Comparison of ENCODE assay signal across 21 cellular contexts in the genomic region with DNA sequence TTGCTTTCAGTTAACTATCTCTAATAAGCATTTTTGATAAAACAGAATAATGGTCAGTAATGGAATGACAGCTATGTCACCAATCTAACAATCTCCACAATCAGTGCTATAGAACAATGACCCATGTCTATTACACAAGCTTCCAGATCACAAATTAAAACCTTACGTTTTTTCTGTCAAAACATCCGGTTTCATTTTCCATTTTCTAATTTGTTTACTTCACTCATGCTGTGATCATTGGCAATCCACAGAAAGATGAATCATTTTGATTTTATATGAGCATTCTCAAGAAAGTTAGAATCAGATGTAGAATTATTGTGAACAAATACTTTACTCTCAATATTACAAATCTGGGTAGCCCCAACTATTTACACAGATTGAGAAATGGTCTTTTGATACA.
DNase-seq lines count a peak whose midpoint lies in the region; ATAC-seq, FAIRE-seq and TF ChIP-seq lines count a peak whose summit lies in the region.
"Had no signal": no experiment of that assay in that cellular context is flagged by ENCODE, and none has a peak within 500 bp of the region (broad histone marks: within the 10 kb centered on the region; RNA-seq: fewer than 3 reads in every experiment).

No MANE protein-coding gene starts in this region.

- no TSS peak for BruUV-seq in PC-3 (replicated peaks; lab: Mats Ljungman, UMichigan)

- H4K20me1 ChIP-seq in SU-DHL-6 (ENCODE audit: low read depth, low read length) (no peaks in the 10 kb centered on the region), PC-3 (ENCODE audit: low read length) (no peaks in the 10 kb centered on the region)

- no peak for FAIRE-seq in HTR-8/SVneo (lab: Jason Lieb, UNC)
- FAIRE-seq: GM12878, GM18507 had no signal

- H3K36me3 ChIP-seq in ACC112 (ENCODE audit: insufficient read depth, low read length) (no peaks in the 10 kb centered on the region), SU-DHL-6 (ENCODE audit: low read length) (no peaks in the 10 kb centered on the region), PC-3 (ENCODE audit: low read depth, low read length) (no peaks in the 10 kb centered on the region)
- H3K36me3 ChIP-seq: HAP-1, MG63 had no signal

- DNase-seq in HCEC 1CT (peak; percentile 16), fibroblast of the conjunctiva (ENCODE audit: low read depth) (peak; percentile 9), PC-3 (no peak), HTR-8/SVneo (ENCODE audit: insufficient read length, low spot score) (no peak)
- DNase-seq in activated CD8-positive, alpha-beta memory T cell treated with anti-CD3 and anti-CD28 coated beads for 24 hours, result no peak
- DNase-seq: C1 segment of cervical spinal cord, MG63, NCI-H1105, NCI-H187 treated with DMSO at 0.1 percent for 48 hours, NCI-H446 treated with DMSO at 0.1 percent for 48 hours, NCI-H82, SIG-M5, SW 1271 had no signal

- CTCF ChIA-PET in PC-3 (lab: Charles Lee), result no interaction called here

- POLR2A ChIA-PET in PC-3 (lab: Charles Lee; ENCODE audit: unreplicated experiment), result no interaction called here

- H3K4me2 ChIP-seq in SU-DHL-6 (ENCODE audit: low read depth, low read length, poor library complexity, severe bottlenecking) (peak overlapping the region; percentile 3), PC-3 (ENCODE audit: low read length) (no peak overlapping the region)
- H3K4me2 ChIP-seq: KMS-11 had no signal

- H3K27me3 ChIP-seq in ACC112 (ENCODE audit: insufficient read depth, low read length) (no peaks in the 10 kb centered on the region), SU-DHL-6 (ENCODE audit: low read length) (no peaks in the 10 kb centered on the region), PC-3 (ENCODE audit: low read length) (no peaks in the 10 kb centered on the region)
- H3K27me3 ChIP-seq: MG63 had no signal

- ATAC-seq in GM19467 (IDR thresholded peaks at IDR 0.05; ENCODE audit: unreplicated experiment) (no peak), PC-3 (no peak)
- ATAC-seq: GM12878 had no signal

- peak overlapping the region; percentile 18 for H3K27ac ChIP-seq in ACC112 (ENCODE audit: low read depth, low read length)
- H3K27ac ChIP-seq in SU-DHL-6 (ENCODE audit: low read depth, low read length), result no peak overlapping the region
- H3K27ac ChIP-seq in PC-3 (ENCODE audit: low read length), result no peak overlapping the region
- H3K27ac ChIP-seq: 22Rv1, KMS-11 had no signal

- H2AFZ ChIP-seq in ACC112 (ENCODE audit: low read length, unreplicated experiment), result peak overlapping the region; percentile 39
- peak overlapping the region; percentile 46 for H2AFZ ChIP-seq in SU-DHL-6 (ENCODE audit: low read depth, low read length, severe bottlenecking)
- H2AFZ ChIP-seq in PC-3 (ENCODE audit: low read length), result no peak overlapping the region

- H3K9me3 ChIP-seq in SU-DHL-6 (ENCODE audit: insufficient read depth, low read length) (no peaks in the 10 kb centered on the region), PC-3 (ENCODE audit: low read length) (no peaks in the 10 kb centered on the region)
- H3K9me3 ChIP-seq: HAP-1, MG63 had no signal

- H3K9me2 ChIP-seq in SU-DHL-6 (replicated peaks; ENCODE audit: insufficient read depth, low read length) (no peaks in the 10 kb centered on the region), PC-3 (replicated peaks; ENCODE audit: low read length) (no peaks in the 10 kb centered on the region)

- H3K4me1 ChIP-seq in ACC112 (ENCODE audit: control insufficient read depth, insufficient read depth, low read length, unreplicated experiment), result peaks cover 5% of the 10 kb centered on the region
- H3K4me1 ChIP-seq in PC-3 (ENCODE audit: insufficient read depth, low read length), result no peaks in the 10 kb centered on the region
- H3K4me1 ChIP-seq: HAP-1 had no signal

- intact Hi-C loops in PC-3 (cut with micrococcal nuclease), result no loop called here

- no peak overlapping the region for H3K9ac ChIP-seq in SU-DHL-6 (ENCODE audit: low read length)
- no peak overlapping the region for H3K9ac ChIP-seq in PC-3 (ENCODE audit: low read length)
- H3K9ac ChIP-seq: KMS-11 had no signal

- no peak for TF ChIP-seq CTCF in SU-DHL-6 (IDR thresholded peaks at IDR 0.05; ENCODE audit: insufficient read depth, low read length, poor library complexity, severe bottlenecking)
- no peak for TF ChIP-seq CTCF in PC-3 (conservative IDR thresholded peaks at IDR 0.05; ENCODE audit: low read depth, low read length)

- H3K4me3 ChIP-seq in ACC112 (ENCODE audit: low read depth, low read length) (peak overlapping the region; percentile 31; the same call in 1 of the 2 replicates), SU-DHL-6 (ENCODE audit: insufficient read depth, low read length, poor library complexity, severe bottlenecking) (no peak overlapping the region), PC-3 (ENCODE audit: low read length) (no peak overlapping the region)
- H3K4me3 ChIP-seq: GM12878, HAP-1, MG63 had no signal

- H3F3A ChIP-seq in SU-DHL-6 (ENCODE audit: insufficient read depth) (no peaks in the 10 kb centered on the region), PC-3 (ENCODE audit: low read length, unreplicated experiment) (no peaks in the 10 kb centered on the region)

- no peaks in the 10 kb centered on the region for H3K79me2 ChIP-seq in ACC112 (ENCODE audit: control insufficient read depth, insufficient read depth, low read length, unreplicated experiment)
- no peaks in the 10 kb centered on the region for H3K79me2 ChIP-seq in SU-DHL-6 (ENCODE audit: insufficient read depth, low read length)
- no peaks in the 10 kb centered on the region for H3K79me2 ChIP-seq in PC-3 (ENCODE audit: low read length)

Comparison
In these comparisons a context has a peak if more than half of its experiments do, and no peak if none do; other contexts are left out.
1. DNase-seq: peak in HCEC 1CT (single experiment) and fibroblast of the conjunctiva (single experiment); none in PC-3 (single experiment), HTR-8/SVneo (single experiment) and activated CD8-positive, alpha-beta memory T cell treated with anti-CD3 and anti-CD28 coated beads for 24 hours (single experiment).